ENCODE assay signal across 1 cellular context in the genomic region with DNA sequence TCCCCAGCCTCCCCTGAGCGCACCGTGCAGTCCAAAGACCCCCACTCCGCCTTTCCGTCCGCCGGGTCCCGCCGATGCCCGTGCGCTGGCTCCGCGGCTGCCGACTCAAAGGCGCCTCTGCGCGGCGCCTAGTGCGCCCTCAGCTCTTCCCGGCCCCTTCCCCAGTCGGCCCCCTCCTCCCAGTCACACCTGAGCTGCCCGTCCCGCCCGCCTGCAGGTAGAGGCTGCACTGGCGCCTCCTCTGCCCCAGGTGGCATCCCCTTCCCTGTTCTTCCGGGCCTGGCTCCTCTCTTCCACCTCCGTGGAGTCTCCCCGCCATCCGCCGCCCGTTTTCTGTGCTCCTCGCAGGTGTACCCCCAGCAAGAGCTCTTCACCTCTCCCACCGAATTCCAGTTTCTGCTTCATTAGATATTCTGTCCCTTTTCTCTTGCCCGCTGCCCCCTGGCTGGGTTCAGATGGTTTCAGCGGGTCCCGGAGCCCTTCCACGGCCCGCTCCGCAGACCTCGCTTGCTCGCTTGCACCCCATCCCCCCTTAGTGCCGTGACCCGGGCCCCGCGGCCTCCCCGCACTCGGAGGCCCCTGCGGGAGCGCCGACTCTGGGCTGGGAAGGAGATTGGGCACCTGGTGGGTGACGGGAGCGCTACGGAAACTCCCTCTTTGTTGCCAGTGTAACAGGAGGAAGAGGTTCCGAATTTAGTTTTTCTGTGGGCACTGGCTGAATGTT.
TF ChIP-seq lines count a peak whose summit lies in the region.

No MANE protein-coding gene starts in this region.

TF ChIP-seq in HCT116, 20 proteins besides CTCF, POLR2A, EP300 and RAD21 (continued from another document):
- TF ChIP-seq, protein P1, sequence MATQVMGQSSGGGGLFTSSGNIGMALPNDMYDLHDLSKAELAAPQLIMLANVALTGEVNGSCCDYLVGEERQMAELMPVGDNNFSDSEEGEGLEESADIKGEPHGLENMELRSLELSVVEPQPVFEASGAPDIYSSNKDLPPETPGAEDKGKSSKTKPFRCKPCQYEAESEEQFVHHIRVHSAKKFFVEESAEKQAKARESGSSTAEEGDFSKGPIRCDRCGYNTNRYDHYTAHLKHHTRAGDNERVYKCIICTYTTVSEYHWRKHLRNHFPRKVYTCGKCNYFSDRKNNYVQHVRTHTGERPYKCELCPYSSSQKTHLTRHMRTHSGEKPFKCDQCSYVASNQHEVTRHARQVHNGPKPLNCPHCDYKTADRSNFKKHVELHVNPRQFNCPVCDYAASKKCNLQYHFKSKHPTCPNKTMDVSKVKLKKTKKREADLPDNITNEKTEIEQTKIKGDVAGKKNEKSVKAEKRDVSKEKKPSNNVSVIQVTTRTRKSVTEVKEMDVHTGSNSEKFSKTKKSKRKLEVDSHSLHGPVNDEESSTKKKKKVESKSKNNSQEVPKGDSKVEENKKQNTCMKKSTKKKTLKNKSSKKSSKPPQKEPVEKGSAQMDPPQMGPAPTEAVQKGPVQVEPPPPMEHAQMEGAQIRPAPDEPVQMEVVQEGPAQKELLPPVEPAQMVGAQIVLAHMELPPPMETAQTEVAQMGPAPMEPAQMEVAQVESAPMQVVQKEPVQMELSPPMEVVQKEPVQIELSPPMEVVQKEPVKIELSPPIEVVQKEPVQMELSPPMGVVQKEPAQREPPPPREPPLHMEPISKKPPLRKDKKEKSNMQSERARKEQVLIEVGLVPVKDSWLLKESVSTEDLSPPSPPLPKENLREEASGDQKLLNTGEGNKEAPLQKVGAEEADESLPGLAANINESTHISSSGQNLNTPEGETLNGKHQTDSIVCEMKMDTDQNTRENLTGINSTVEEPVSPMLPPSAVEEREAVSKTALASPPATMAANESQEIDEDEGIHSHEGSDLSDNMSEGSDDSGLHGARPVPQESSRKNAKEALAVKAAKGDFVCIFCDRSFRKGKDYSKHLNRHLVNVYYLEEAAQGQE (IDR thresholded peaks at IDR 0.05; ENCODE audit: low read depth): no peak
- no peak for TF ChIP-seq TCF7L2 (IDR thresholded peaks at IDR 0.05; ENCODE audit: borderline replicate concordance, extremely low read depth, insufficient read depth, insufficient read length)
- TF ChIP-seq EZH2phosphoT487 (IDR thresholded peaks at IDR 0.05; ENCODE audit: borderline replicate concordance): no peak
- TF ChIP-seq YY1 (IDR thresholded peaks at IDR 0.05; ENCODE audit: extremely low read depth, insufficient replicate concordance, low read depth, low read length): no peak
